9 cellular contexts compared by ENCODE assay signal in genomic region chr6:113763883-113764282, GRCh38.
DNase-seq lines count a peak whose midpoint lies in the region; ATAC-seq, FAIRE-seq and TF ChIP-seq lines count a peak whose summit lies in the region.
"Had no signal": no experiment of that assay in that cellular context is flagged by ENCODE, and none has a peak within 500 bp of the region (broad histone marks: within the 10 kb centered on the region; RNA-seq: fewer than 3 reads in every experiment).

No MANE protein-coding gene starts in this region.

- peak overlapping the region; percentile 60 for H3K27ac Mint-ChIP-seq in HFFc6
- no peak overlapping the region for H3K27ac Mint-ChIP-seq in T-helper 2 cell treated with Interferon-gamma antibody and Interleukin-4, amounts not matched to agents 5 μg/mL and 100 μg/mL, for 36 hours

- no peak for TF ChIP-seq CTCF in HFFc6 (IDR thresholded peaks at IDR 0.05)
- TF ChIP-seq CTCF in PC-9 (conservative IDR thresholded peaks at IDR 0.05) = no peak
- TF ChIP-seq CTCF in lower lobe of right lung (IDR thresholded peaks at IDR 0.05) = no peak

- H3K79me2 ChIP-seq in PC-9 (ENCODE audit: low read depth) = no peaks in the 10 kb centered on the region

- FAIRE-seq in GM18507 (lab: Jason Lieb, UNC) = peak; percentile 87

- intact Hi-C loops in PC-9 (cut with micrococcal nuclease; ENCODE audit: unreplicated experiment) = loop anchor here (2.0 to 5.0 kb wide), 4 partner anchors 47 to 642 kb away; partner anchors contain the start of gene MARCKS
- intact Hi-C loops in lower lobe of right lung (cut with DNase I) = no loop called here

- peak overlapping the region; percentile 97 for H3K27ac ChIP-seq in PC-9
- H3K27ac ChIP-seq in lower lobe of right lung = no peak overlapping the region
- H3K27ac ChIP-seq: thoracic aorta had no signal

- H3K4me3 Mint-ChIP-seq in HFFc6 = peak overlapping the region; percentile 45; the same call in 1 of the 2 replicates
- H3K4me3 Mint-ChIP-seq in T-helper 2 cell treated with Interferon-gamma antibody and Interleukin-4, amounts not matched to agents 5 μg/mL and 100 μg/mL, for 36 hours = no peak overlapping the region

- POLR2A ChIA-PET in PC-9 (lab: Charles Lee; ENCODE audit: unreplicated experiment) = interaction anchor here (0.6 kb wide), 1 partner anchor 77 kb away, joined by 4 read pairs; no protein-coding TSS in a partner anchor

- H3K27me3 Mint-ChIP-seq in HFFc6 (ENCODE audit: insufficient read depth) = peaks cover 1% of the 10 kb centered on the region; the same call in 1 of the 2 replicates
- H3K27me3 Mint-ChIP-seq in T-helper 2 cell treated with Interferon-gamma antibody and Interleukin-4, amounts not matched to agents 5 μg/mL and 100 μg/mL, for 36 hours (ENCODE audit: low read depth) = no peaks in the 10 kb centered on the region

- DNase-seq in GM18507 (ENCODE audit: extremely low spot score, insufficient read length, low read depth) = no peak
- peak; percentile 46 for DNase-seq in HFFc6
- DNase-seq in PC-9 = peak; percentile 43 to 99
- no peak for DNase-seq in lower lobe of right lung
- no peak for DNase-seq in NCI-H526 treated with DMSO at 0.1 percent for 48 hours (lab: John Stamatoyannopoulos, UW)
- no peak for DNase-seq in T-helper 2 cell treated with Interferon-gamma antibody and Interleukin-4, amounts not matched to agents 5 μg/mL and 100 μg/mL, for 36 hours (ENCODE audit: low spot score)
- DNase-seq in NCI-H774 (lab: John Stamatoyannopoulos, UW) = no peak

- no peaks in the 10 kb centered on the region for H4K20me1 ChIP-seq in PC-9 (ENCODE audit: insufficient read depth)

- H3K36me3 ChIP-seq in PC-9 (ENCODE audit: low read depth) (no peaks in the 10 kb centered on the region), lower lobe of right lung (no peaks in the 10 kb centered on the region)
- H3K36me3 ChIP-seq: thoracic aorta had no signal

- peaks cover 32% of the 10 kb centered on the region for H3F3A ChIP-seq in PC-9 (ENCODE audit: insufficient read depth, low read depth)

- H3K9me3 ChIP-seq in PC-9 (ENCODE audit: insufficient read depth, low read depth) (no peaks in the 10 kb centered on the region), lower lobe of right lung (no peaks in the 10 kb centered on the region)
- H3K9me3 ChIP-seq: thoracic aorta had no signal

- peak overlapping the region; percentile 40 for H2AFZ ChIP-seq in PC-9

- no peaks in the 10 kb centered on the region for H3K9me3 Mint-ChIP-seq in HFFc6
- H3K9me3 Mint-ChIP-seq in T-helper 2 cell treated with Interferon-gamma antibody and Interleukin-4, amounts not matched to agents 5 μg/mL and 100 μg/mL, for 36 hours = no peaks in the 10 kb centered on the region

- no peaks in the 10 kb centered on the region for H3K9me2 ChIP-seq in PC-9 (ENCODE audit: insufficient read depth)

- H3K4me1 ChIP-seq in PC-9 (replicated peaks; ENCODE audit: insufficient read depth) (peaks cover 38% of the 10 kb centered on the region), lower lobe of right lung (peaks cover 10% of the 10 kb centered on the region)

- H3K36me3 Mint-ChIP-seq in HFFc6 (ENCODE audit: low read depth) = no peaks in the 10 kb centered on the region
- no peaks in the 10 kb centered on the region for H3K36me3 Mint-ChIP-seq in T-helper 2 cell treated with Interferon-gamma antibody and Interleukin-4, amounts not matched to agents 5 μg/mL and 100 μg/mL, for 36 hours (ENCODE audit: low read depth)

- no TSS peak for BruUV-seq in PC-9 (replicated peaks; lab: Mats Ljungman, UMichigan)

- ATAC-seq in lower lobe of right lung (peak; percentile 49 to 66), GM19023 (IDR thresholded peaks at IDR 0.05; ENCODE audit: unreplicated experiment) (no peak)

- no peaks in the 10 kb centered on the region for H3K27me3 ChIP-seq in PC-9 (ENCODE audit: insufficient read depth, low read depth)
- H3K27me3 ChIP-seq in lower lobe of right lung (ENCODE audit: low read depth) = no peaks in the 10 kb centered on the region

- H3K4me3 ChIP-seq in PC-9 = peak overlapping the region; percentile 18; the same call in 1 of the 2 replicates
- H3K4me3 ChIP-seq in lower lobe of right lung = no peak overlapping the region
- H3K4me3 ChIP-seq: thoracic aorta had no signal

- peak overlapping the region; percentile 60 for H3K4me2 ChIP-seq in PC-9

- CTCF ChIA-PET in PC-9 (lab: Charles Lee) = no interaction called here

- H3K4me1 Mint-ChIP-seq in HFFc6 (ENCODE audit: low read depth) = peaks cover 21% of the 10 kb centered on the region
- H3K4me1 Mint-ChIP-seq in T-helper 2 cell treated with Interferon-gamma antibody and Interleukin-4, amounts not matched to agents 5 μg/mL and 100 μg/mL, for 36 hours (ENCODE audit: low read depth) = no peaks in the 10 kb centered on the region

Comparison
In these comparisons a context has a peak if more than half of its experiments do, and no peak if none do; other contexts are left out.
1. DNase-seq: peak in HFFc6 (single experiment) and PC-9 (2 of 2); none in GM18507 (single experiment), lower lobe of right lung (single experiment), NCI-H526 treated with DMSO at 0.1 percent for 48 hours (single experiment), T-helper 2 cell treated with Interferon-gamma antibody and Interleukin-4, amounts not matched to agents 5 μg/mL and 100 μg/mL, for 36 hours (single experiment) and NCI-H774 (single experiment).